Comparison of ENCODE assay signal across 19 cellular contexts in genomic region chr15:58854598-58854997, GRCh38.
"Had no signal": no experiment of that assay in that cellular context is flagged by ENCODE, and none has a peak within 500 bp of the region (broad histone marks: within the 10 kb centered on the region; RNA-seq: fewer than 3 reads in every experiment).

No MANE protein-coding gene starts in this region.

- H3K27ac Mint-ChIP-seq: activated B cell treated with CpG ODN at 0.5 μM for 24 hours; activated CD4-positive, alpha-beta T cell treated with anti-CD3 and anti-CD28 coated beads, Interleukin-2, amount 10 ng/mL, durations not matched to agents 24 days and 14 days; activated CD8-positive, alpha-beta T cell treated with anti-CD3 and anti-CD28 coated beads, Interleukin-2, amount 10 ng/mL, durations not matched to agents 7 days and 5 days; activated naive CD4-positive, alpha-beta T cell treated with anti-CD3 and anti-CD28 coated beads, Interleukin-2, amount 50 U/mL, for 72 hours; activated T-cell treated with anti-CD3 and anti-CD28 coated beads, Interleukin-2, amount 50 U/mL, for 72 hours; dendritic cell treated with granulocyte-macrophage colony-stimulating factor and Interleukin-4, amounts not matched to agents 40 ng/mL and 50 ng/mL, for 4 days; natural killer cell had no signal

- H3K4me1 ChIP-seq: left ventricle myocardium inferior, thyroid gland had no signal

- H3K9me3 Mint-ChIP-seq: activated B cell treated with CpG ODN at 0.5 μM for 24 hours; activated CD4-positive, alpha-beta T cell treated with anti-CD3 and anti-CD28 coated beads, Interleukin-2, amount 10 ng/mL, durations not matched to agents 24 days and 14 days; activated naive CD4-positive, alpha-beta T cell treated with anti-CD3 and anti-CD28 coated beads, Interleukin-2, amount 50 U/mL, for 72 hours; activated T-cell treated with anti-CD3 and anti-CD28 coated beads, Interleukin-2, amount 50 U/mL, for 72 hours; brain; dendritic cell treated with granulocyte-macrophage colony-stimulating factor and Interleukin-4, amounts not matched to agents 40 ng/mL and 50 ng/mL, for 4 days; natural killer cell had no signal

- H3K4me1 Mint-ChIP-seq: activated B cell treated with CpG ODN at 0.5 μM for 24 hours; activated CD4-positive, alpha-beta T cell treated with anti-CD3 and anti-CD28 coated beads, Interleukin-2, amount 10 ng/mL, durations not matched to agents 24 days and 14 days; brain; natural killer cell had no signal

- H3K4me3 ChIP-seq: hepatocyte, left ventricle myocardium inferior, sigmoid colon, thyroid gland had no signal

- H3K27ac ChIP-seq: epithelial cell of prostate, hepatocyte, left ventricle myocardium inferior, sigmoid colon, thyroid gland had no signal

- H3K27me3 Mint-ChIP-seq: activated B cell treated with CpG ODN at 0.5 μM for 24 hours; activated CD4-positive, alpha-beta T cell treated with anti-CD3 and anti-CD28 coated beads, Interleukin-2, amount 10 ng/mL, durations not matched to agents 24 days and 14 days; brain; dendritic cell treated with granulocyte-macrophage colony-stimulating factor and Interleukin-4, amounts not matched to agents 40 ng/mL and 50 ng/mL, for 4 days had no signal

- H3K4me3 Mint-ChIP-seq: activated B cell treated with CpG ODN at 0.5 μM for 24 hours; activated CD4-positive, alpha-beta T cell treated with anti-CD3 and anti-CD28 coated beads, Interleukin-2, amount 10 ng/mL, durations not matched to agents 24 days and 14 days; activated CD8-positive, alpha-beta T cell treated with anti-CD3 and anti-CD28 coated beads, Interleukin-2, amount 10 ng/mL, durations not matched to agents 7 days and 5 days; activated T-cell treated with anti-CD3 and anti-CD28 coated beads, Interleukin-2, amount 50 U/mL, for 72 hours; brain; dendritic cell treated with granulocyte-macrophage colony-stimulating factor and Interleukin-4, amounts not matched to agents 40 ng/mL and 50 ng/mL, for 4 days; natural killer cell had no signal

- H3K9me3 ChIP-seq: left ventricle myocardium inferior, sigmoid colon, thyroid gland had no signal

- H3K36me3 Mint-ChIP-seq: activated naive CD4-positive, alpha-beta T cell treated with anti-CD3 and anti-CD28 coated beads, Interleukin-2, amount 50 U/mL, for 72 hours had no signal

- ATAC-seq: activated CD8-positive, alpha-beta T cell treated with anti-CD3 and anti-CD28 coated beads, Interleukin-2, amount 10 ng/mL, durations not matched to agents 7 days and 5 days; activated naive CD4-positive, alpha-beta T cell treated with anti-CD3 and anti-CD28 coated beads, Interleukin-2, amount 50 U/mL, for 72 hours; activated T-cell treated with anti-CD3 and anti-CD28 coated beads, Interleukin-2, amount 50 U/mL, for 72 hours; natural killer cell had no signal

- DNase-seq: activated B cell treated with CpG ODN at 0.5 μM for 24 hours; activated CD4-positive, alpha-beta T cell treated with anti-CD3 and anti-CD28 coated beads, Interleukin-2, amount 10 ng/mL, durations not matched to agents 24 days and 14 days; activated CD8-positive, alpha-beta memory T cell treated with anti-CD3 and anti-CD28 coated beads, Interleukin-2, amount 50 U/mL, for 48 hours; activated CD8-positive, alpha-beta T cell treated with anti-CD3 and anti-CD28 coated beads, Interleukin-2, amount 10 ng/mL, durations not matched to agents 7 days and 5 days; activated gamma-delta T cell; activated T-cell treated with anti-CD3 and anti-CD28 coated beads, Interleukin-2, amount 50 U/mL, for 72 hours; effector memory CD4-positive, alpha-beta T cell; kidney; left ventricle myocardium inferior; natural killer cell; sigmoid colon; stimulated activated CD4-positive, alpha-beta T cell treated with anti-CD3 and anti-CD28 coated beads, Interleukin-1b, Interleukin-23, amount 100 ng/mL, for 48 hours; SW 1271; thyroid gland had no signal

- H3K27me3 ChIP-seq: hepatocyte, sigmoid colon, thyroid gland had no signal
